1 cellular context compared by ENCODE assay signal in genomic region chr14:96511146-96511545, GRCh38.
A peak's percentile ranks its signal among the peaks of the same experiment; 100 is the strongest.
TF ChIP-seq lines count a peak whose summit lies in the region.

No MANE protein-coding gene starts in this region.

TF ChIP-seq in K562, 482 proteins besides CTCF, POLR2A, EP300 and RAD21:
- TF ChIP-seq ZNF57 (CRISPR knock-in tag; IDR thresholded peaks at IDR 0.05), result no peak
- 0 out of 2 replicates have a peak, but pooled peaks have one; percentile 22 for TF ChIP-seq ZNF121 (CRISPR knock-in tag; conservative IDR thresholded peaks at IDR 0.05)
- TF ChIP-seq ZNF354B (CRISPR knock-in tag; IDR thresholded peaks at IDR 0.05), result no peak
- no peak for TF ChIP-seq ZZZ3 (IDR thresholded peaks at IDR 0.05)
